Comparison of ENCODE assay signal across 19 cellular contexts in genomic region chr5:175724314-175724713, GRCh38.
DNase-seq lines count a peak whose midpoint lies in the region; ATAC-seq, FAIRE-seq and TF ChIP-seq lines count a peak whose summit lies in the region.
"Had no signal": no experiment of that assay in that cellular context is flagged by ENCODE, and none has a peak within 500 bp of the region (broad histone marks: within the 10 kb centered on the region; RNA-seq: fewer than 3 reads in every experiment).

No MANE protein-coding gene starts in this region.

- intact Hi-C loops in K562 (cut with micrococcal nuclease): no loop called here

- ATAC-seq in K562 (no peak), HG03521 (IDR thresholded peaks at IDR 0.05; ENCODE audit: unreplicated experiment) (no peak)
- no peak for ATAC-seq in effector memory CD8-positive, alpha-beta T cell (replicated peaks)

- CTCF ChIA-PET in K562 (lab: Yijun Ruan, JAX; ENCODE audit: low intra/inter-chr PET ratio): interaction anchor here (0.6 kb wide), 1 partner anchor 1077 kb away, joined by 4 read pairs; no protein-coding TSS in a partner anchor

- peaks cover 2% of the 10 kb centered on the region for H3K9me3 Mint-ChIP-seq in neural progenitor cell
- H3K9me3 Mint-ChIP-seq in effector memory CD8-positive, alpha-beta T cell: no peaks in the 10 kb centered on the region
- H3K9me3 Mint-ChIP-seq: CD8-positive, alpha-beta memory T cell had no signal

- no peaks in the 10 kb centered on the region for H4K20me1 ChIP-seq in K562 (replicated peaks; ENCODE audit: control insufficient read depth, insufficient read depth, low read length)
- H4K20me1 ChIP-seq in neural progenitor cell (ENCODE audit: low read depth): peaks cover 1% of the 10 kb centered on the region
- no peaks in the 10 kb centered on the region for H4K20me1 ChIP-seq in osteoblast (ENCODE audit: insufficient read depth, low read length)
- H4K20me1 ChIP-seq: BLaER1 had no signal

- no peak overlapping the region for H2AFZ ChIP-seq in K562 (ENCODE audit: low read depth, low read length)
- H2AFZ ChIP-seq in neural progenitor cell (replicated peaks): no peak overlapping the region
- H2AFZ ChIP-seq in osteoblast (ENCODE audit: low read length): no peak overlapping the region

- FAIRE-seq in K562 (lab: Jason Lieb, UNC): peak; percentile 11
- FAIRE-seq: GM12892, GM19239, H1 had no signal

- H3K4me3 Mint-ChIP-seq in neural progenitor cell: no peak overlapping the region
- no peak overlapping the region for H3K4me3 Mint-ChIP-seq in effector memory CD8-positive, alpha-beta T cell
- H3K4me3 Mint-ChIP-seq: CD8-positive, alpha-beta memory T cell had no signal

- no peak for TF ChIP-seq RAD21 in K562 (CRISPR knock-in tag; conservative IDR thresholded peaks at IDR 0.05 in 1 of 2, IDR thresholded peaks at IDR 0.05 in 1 of 2)

- peaks cover 9% of the 10 kb centered on the region for H3K4me1 Mint-ChIP-seq in neural progenitor cell
- no peaks in the 10 kb centered on the region for H3K4me1 Mint-ChIP-seq in effector memory CD8-positive, alpha-beta T cell (ENCODE audit: low read depth in 2 of 2)
- H3K4me1 Mint-ChIP-seq: CD8-positive, alpha-beta memory T cell had no signal

- no peaks in the 10 kb centered on the region for H3K36me3 Mint-ChIP-seq in neural progenitor cell
- no peaks in the 10 kb centered on the region for H3K36me3 Mint-ChIP-seq in effector memory CD8-positive, alpha-beta T cell (ENCODE audit: insufficient read depth)
- H3K36me3 Mint-ChIP-seq: CD8-positive, alpha-beta memory T cell had no signal

- H3K9ac ChIP-seq in K562 (ENCODE audit: insufficient read depth in 1 of 2, low read depth in 2 of 2, low read length in 2 of 2): no peak overlapping the region
- H3K9ac ChIP-seq in neural progenitor cell: peak overlapping the region; percentile 22
- H3K9ac ChIP-seq: BLaER1 had no signal

- H3K79me2 ChIP-seq in K562 (ENCODE audit: control insufficient read depth, insufficient read depth, low read length) (no peaks in the 10 kb centered on the region), neural progenitor cell (ENCODE audit: low read depth) (no peaks in the 10 kb centered on the region), osteoblast (ENCODE audit: insufficient read depth, low read length) (no peaks in the 10 kb centered on the region)

- H3K36me3 ChIP-seq in K562 (ENCODE audit: control insufficient read depth, insufficient read depth, low read length) (no peaks in the 10 kb centered on the region), neural progenitor cell (no peaks in the 10 kb centered on the region), osteoblast (ENCODE audit: insufficient read depth, low read length) (no peaks in the 10 kb centered on the region)
- H3K36me3 ChIP-seq: BLaER1 had no signal

- peak; percentile 2 for DNase-seq in activated effector memory CD4-positive, alpha-beta T cell treated with anti-CD3 and anti-CD28 coated beads, Interleukin-2, amount 50 U/mL, for 16 hours
- no peak for DNase-seq in activated effector memory CD4-positive, alpha-beta T cell treated with Interleukin-2 at 50 U/mL for 16 hours
- DNase-seq in K562 (ENCODE audit: extremely low read depth in 1 of 4, low spot score in 3 of 4): no peak
- no peak for DNase-seq in neural progenitor cell (ENCODE audit: low spot score)
- DNase-seq in effector memory CD8-positive, alpha-beta T cell: no peak
- DNase-seq in osteoblast (ENCODE audit: insufficient read length, low spot score, missing footprints): no peak
- DNase-seq: 8988T; AML-193; CD8-positive, alpha-beta memory T cell; DND-41; GDM1; HCEC 1CT had no signal

- H3F3A ChIP-seq in neural progenitor cell (ENCODE audit: low read depth): peaks cover 2% of the 10 kb centered on the region

- no peak for TF ChIP-seq POLR2A in K562 (conservative IDR thresholded peaks at IDR 0.05)

- H3K4me3 ChIP-seq in K562 (no peak overlapping the region), neural progenitor cell (no peak overlapping the region), osteoblast (ENCODE audit: insufficient read depth, low read length) (no peak overlapping the region)
- H3K4me3 ChIP-seq: BLaER1 had no signal

- H3K27me3 Mint-ChIP-seq in neural progenitor cell (ENCODE audit: insufficient read depth, low read depth): no peaks in the 10 kb centered on the region
- peaks cover 5 to 11% of the 10 kb centered on the region in 2 donors for H3K27me3 Mint-ChIP-seq in effector memory CD8-positive, alpha-beta T cell

- POLR2A ChIA-PET in K562 (lab: Yijun Ruan, JAX): interaction anchor here (0.6 kb wide), 2 partner anchors 10 to 17 kb away, joined by 3 to 4 read pairs; no protein-coding TSS in a partner anchor

- no peak overlapping the region for H3K27ac Mint-ChIP-seq in neural progenitor cell
- no peak overlapping the region for H3K27ac Mint-ChIP-seq in effector memory CD8-positive, alpha-beta T cell
- H3K27ac Mint-ChIP-seq: CD8-positive, alpha-beta memory T cell had no signal

- H3K4me1 ChIP-seq in K562 (replicated peaks in 1 of 2; ENCODE audit: control insufficient read depth in 2 of 2, insufficient read depth in 2 of 2, low read length in 2 of 2) (peaks cover 0 to 4% of the 10 kb centered on the region in 2 experiments; a peak in 2 of 5 replicates), neural progenitor cell (no peaks in the 10 kb centered on the region), osteoblast (ENCODE audit: insufficient read depth, low read length) (no peaks in the 10 kb centered on the region)
- H3K4me1 ChIP-seq: BLaER1, Caco-2 had no signal

- BruUV-seq in K562 (replicated peaks; lab: Mats Ljungman, UMichigan): no TSS peak

- H3K27ac ChIP-seq in K562 (ENCODE audit: extremely low read depth, low read depth, low read length) (no peak overlapping the region), neural progenitor cell (no peak overlapping the region), osteoblast (ENCODE audit: low read depth, low read length) (no peak overlapping the region)
- H3K27ac ChIP-seq: BLaER1, HL-60 had no signal

- TF ChIP-seq CTCF in K562 (IDR thresholded peaks at IDR 0.05 in 2 of 3, conservative IDR thresholded peaks at IDR 0.05 in 1 of 3; ENCODE audit: insufficient read depth in 2 of 3, low read depth in 1 of 3, low read length in 3 of 3): no peak
- TF ChIP-seq CTCF in neural progenitor cell (IDR thresholded peaks at IDR 0.05): no peak
- TF ChIP-seq CTCF in osteoblast (IDR thresholded peaks at IDR 0.05; ENCODE audit: extremely low read depth, low read depth, low read length): no peak

- in situ Hi-C loops in K562 (cut with MboI): no loop called here

- H3K9me3 ChIP-seq in K562 (replicated peaks; ENCODE audit: control insufficient read depth, insufficient read depth, low read depth, low read length) (no peaks in the 10 kb centered on the region), neural progenitor cell (ENCODE audit: low read depth) (no peaks in the 10 kb centered on the region), osteoblast (ENCODE audit: low read depth, low read length) (no peaks in the 10 kb centered on the region)
- H3K9me3 ChIP-seq: BLaER1, Caco-2 had no signal

- TF ChIP-seq EP300 in K562 (IDR thresholded peaks at IDR 0.05; ENCODE audit: low read length): no peak

- no peaks in the 10 kb centered on the region for H3K9me1 ChIP-seq in K562 (ENCODE audit: control insufficient read depth, insufficient read depth, low read length)

- H3K27me3 ChIP-seq in K562 (ENCODE audit: control insufficient read depth in 2 of 2, insufficient read depth in 2 of 2, low read length in 2 of 2) (no peaks in the 10 kb centered on the region; a peak in 1 of 5 replicates), neural progenitor cell (no peaks in the 10 kb centered on the region), osteoblast (ENCODE audit: insufficient read depth, low read length) (no peaks in the 10 kb centered on the region)
- H3K27me3 ChIP-seq: BLaER1 had no signal

- 0% methylated on average over 4 of the region's 4 CpGs for WGBS in K562 (ENCODE audit: insufficient coverage, low coverage, missing lambda C conversion rate)

- H3K4me2 ChIP-seq in K562 (ENCODE audit: insufficient read depth, low read length) (no peak overlapping the region), neural progenitor cell (no peak overlapping the region), osteoblast (ENCODE audit: insufficient read depth, low read length) (no peak overlapping the region)
- H3K4me2 ChIP-seq: BLaER1 had no signal

TF ChIP-seq in K562, 482 proteins besides CTCF, POLR2A, EP300 and RAD21:
- TF ChIP-seq PKNOX1 (IDR thresholded peaks at IDR 0.05) (peak; percentile 52), NFATC3 (IDR thresholded peaks at IDR 0.05) (no peak)
